Comparison of ENCODE assay signal across 11 cellular contexts in the genomic region with DNA sequence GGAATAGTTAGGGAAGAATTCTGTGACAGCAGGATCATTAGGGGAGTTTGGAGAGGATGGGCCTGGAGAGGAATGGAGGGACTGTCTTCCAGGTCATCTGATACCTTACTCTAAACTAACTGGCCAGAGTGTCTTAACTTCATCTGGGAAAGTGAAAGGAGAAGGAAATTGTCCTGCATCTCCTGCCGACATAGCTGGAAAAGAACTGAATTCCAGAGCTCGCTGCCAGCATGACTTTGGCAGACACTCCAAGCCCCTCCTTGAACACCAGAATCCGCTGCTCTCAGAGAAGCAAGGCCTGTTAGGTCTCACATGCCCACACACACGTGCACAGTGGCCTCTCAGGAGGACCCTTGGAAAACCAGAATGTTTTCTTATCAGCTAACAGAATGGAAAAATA. TPM values are rescaled to one million over a fixed set of nuclear protein-coding genes. Genes with fewer than 3 reads are reported as not detected.
A peak's percentile ranks its signal among the peaks of the same experiment; 100 is the strongest.
DNase-seq lines count a peak whose midpoint lies in the region; ATAC-seq and TF ChIP-seq lines count a peak whose summit lies in the region.
"Had no signal": no experiment of that assay in that cellular context is flagged by ENCODE, and none has a peak within 500 bp of the region (broad histone marks: within the 10 kb centered on the region; RNA-seq: fewer than 3 reads in every experiment).

No MANE protein-coding gene starts in this region.

- H3K4me3 ChIP-seq in adipocyte (ENCODE audit: low read length) (peak overlapping the region; percentile 66), fibroblast of the aortic adventitia (ENCODE audit: low read depth, low read length) (peak overlapping the region; percentile 35), upper lobe of left lung (no peak overlapping the region)

- no peaks in the 10 kb centered on the region for H3K27me3 ChIP-seq in adipocyte (replicated peaks; ENCODE audit: control insufficient read depth, insufficient read depth, low read length)
- no peaks in the 10 kb centered on the region for H3K27me3 ChIP-seq in upper lobe of left lung

- H3K4me1 ChIP-seq in adipocyte (ENCODE audit: control insufficient read depth, insufficient read depth, low read length) = peaks cover 45% of the 10 kb centered on the region
- peaks cover 0 to 9% (median 8%) of the 10 kb centered on the region in 4 donors for H3K4me1 ChIP-seq in upper lobe of left lung

- H3K36me3 ChIP-seq in adipocyte (ENCODE audit: control insufficient read depth, insufficient read depth, low read length, severe bottlenecking) = no peaks in the 10 kb centered on the region
- no peaks in the 10 kb centered on the region for H3K36me3 ChIP-seq in upper lobe of left lung

- TF ChIP-seq EP300 in upper lobe of left lung (IDR thresholded peaks at IDR 0.05) = no peak

- H3K27ac ChIP-seq in upper lobe of left lung = peak overlapping the region in 3 of 4 donors; percentile 21 to 69 (median 51)

- ATAC-seq in upper lobe of left lung (ENCODE audit: low FRiP score in 2 of 2) (peak; percentile 53 to 68), GM18867 (IDR thresholded peaks at IDR 0.05; ENCODE audit: unreplicated experiment) (no peak), GM18498 (IDR thresholded peaks at IDR 0.05; ENCODE audit: unreplicated experiment) (no peak), HG03342 (IDR thresholded peaks at IDR 0.05; ENCODE audit: unreplicated experiment) (no peak)

- WGBS in upper lobe of left lung, 2 donors = 18 to 21% methylated on average over 4 of the region's 4 CpGs

- TF ChIP-seq CTCF in fibroblast of the aortic adventitia (IDR thresholded peaks at IDR 0.05; ENCODE audit: insufficient read depth, low read length) = no peak
- no peak for TF ChIP-seq CTCF in upper lobe of left lung (IDR thresholded peaks at IDR 0.05)

- TF ChIP-seq POLR2A in upper lobe of left lung (IDR thresholded peaks at IDR 0.05) = no peak

- no peaks in the 10 kb centered on the region for H3K9me3 ChIP-seq in adipocyte (ENCODE audit: control insufficient read depth, low read length)
- no peaks in the 10 kb centered on the region for H3K9me3 ChIP-seq in upper lobe of left lung

- DNase-seq in adipocyte (ENCODE audit: low read depth) (peak; percentile 65), fibroblast of the aortic adventitia (ENCODE audit: low read depth) (peak; percentile 90), myocyte (ENCODE audit: low read depth) (peak; percentile 58), upper lobe of left lung (no peak), NCI-H446 treated with DMSO at 0.1 percent for 48 hours (lab: John Stamatoyannopoulos, UW) (no peak)
- DNase-seq: DMS153, Kasumi-1, NCI-H526 had no signal

- peak overlapping the region; percentile 80 for H3K9ac ChIP-seq in adipocyte (ENCODE audit: low read length)

RNA-seq across cellular contexts. Expression of gene ABI3BP, which starts 10.5 kb away (rescaled TPM):
- total RNA-seq in fibroblast of the aortic adventitia (ENCODE audit: low replicate concordance) = 83.2 and 108 TPM in 2 replicates
- total RNA-seq in myocyte = 76.1 and 97.0 TPM in 2 replicates
- polyA plus RNA-seq in myocyte (2012) = 421 TPM
- total RNA-seq in upper lobe of left lung = 100 to 1,000 TPM in 3 of 6 donors, 10 to 100 TPM in 3; 46.1 to 130 (median 101) TPM

Comparison
In these comparisons a context has a peak if more than half of its experiments do, and no peak if none do; other contexts are left out.
1. DNase-seq: peak in adipocyte (single experiment), fibroblast of the aortic adventitia (single experiment) and myocyte (single experiment); none in upper lobe of left lung (0 of 2) and NCI-H446 treated with DMSO at 0.1 percent for 48 hours (single experiment).
2. H3K4me3 ChIP-seq: peak in adipocyte (single experiment) and fibroblast of the aortic adventitia (single experiment); none in upper lobe of left lung (0 of 4).
3. ATAC-seq: peak in upper lobe of left lung (2 of 2); none in GM18867 (single experiment), GM18498 (single experiment) and HG03342 (single experiment).